Comparison of ENCODE assay signal across 1 cellular context in the genomic region with DNA sequence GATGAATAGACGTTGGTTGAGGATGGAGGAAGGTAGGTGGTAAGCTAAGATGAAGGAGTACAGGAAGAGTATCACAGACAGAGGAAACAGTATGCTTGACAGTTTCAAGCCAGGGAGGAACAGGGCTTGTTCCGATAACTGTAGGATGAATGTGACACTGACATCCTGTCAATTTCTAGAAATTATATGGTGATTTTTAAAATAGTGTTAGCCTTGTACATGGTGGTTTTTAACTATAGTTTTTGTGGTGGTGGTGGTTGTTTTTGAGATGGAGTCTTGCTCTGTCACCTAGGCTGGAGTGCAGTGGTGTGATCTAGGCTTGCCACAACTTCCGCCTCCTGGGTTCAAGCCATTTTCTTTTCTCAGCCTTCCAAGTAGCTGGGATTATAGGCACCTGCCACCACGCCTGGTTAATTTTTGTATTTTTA.
TF ChIP-seq lines count a peak whose summit lies in the region.

No MANE protein-coding gene starts in this region.

TF ChIP-seq in GM12878, 131 proteins besides CTCF, POLR2A, EP300 and RAD21 (continued from another document):
- TF ChIP-seq, protein P1, sequence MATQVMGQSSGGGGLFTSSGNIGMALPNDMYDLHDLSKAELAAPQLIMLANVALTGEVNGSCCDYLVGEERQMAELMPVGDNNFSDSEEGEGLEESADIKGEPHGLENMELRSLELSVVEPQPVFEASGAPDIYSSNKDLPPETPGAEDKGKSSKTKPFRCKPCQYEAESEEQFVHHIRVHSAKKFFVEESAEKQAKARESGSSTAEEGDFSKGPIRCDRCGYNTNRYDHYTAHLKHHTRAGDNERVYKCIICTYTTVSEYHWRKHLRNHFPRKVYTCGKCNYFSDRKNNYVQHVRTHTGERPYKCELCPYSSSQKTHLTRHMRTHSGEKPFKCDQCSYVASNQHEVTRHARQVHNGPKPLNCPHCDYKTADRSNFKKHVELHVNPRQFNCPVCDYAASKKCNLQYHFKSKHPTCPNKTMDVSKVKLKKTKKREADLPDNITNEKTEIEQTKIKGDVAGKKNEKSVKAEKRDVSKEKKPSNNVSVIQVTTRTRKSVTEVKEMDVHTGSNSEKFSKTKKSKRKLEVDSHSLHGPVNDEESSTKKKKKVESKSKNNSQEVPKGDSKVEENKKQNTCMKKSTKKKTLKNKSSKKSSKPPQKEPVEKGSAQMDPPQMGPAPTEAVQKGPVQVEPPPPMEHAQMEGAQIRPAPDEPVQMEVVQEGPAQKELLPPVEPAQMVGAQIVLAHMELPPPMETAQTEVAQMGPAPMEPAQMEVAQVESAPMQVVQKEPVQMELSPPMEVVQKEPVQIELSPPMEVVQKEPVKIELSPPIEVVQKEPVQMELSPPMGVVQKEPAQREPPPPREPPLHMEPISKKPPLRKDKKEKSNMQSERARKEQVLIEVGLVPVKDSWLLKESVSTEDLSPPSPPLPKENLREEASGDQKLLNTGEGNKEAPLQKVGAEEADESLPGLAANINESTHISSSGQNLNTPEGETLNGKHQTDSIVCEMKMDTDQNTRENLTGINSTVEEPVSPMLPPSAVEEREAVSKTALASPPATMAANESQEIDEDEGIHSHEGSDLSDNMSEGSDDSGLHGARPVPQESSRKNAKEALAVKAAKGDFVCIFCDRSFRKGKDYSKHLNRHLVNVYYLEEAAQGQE (IDR thresholded peaks at IDR 0.05; ENCODE audit: low read depth, low read length) = no peak
- TF ChIP-seq HDGF (IDR thresholded peaks at IDR 0.05) = 0 out of 2 replicates have a peak, but pooled peaks have one; percentile 61
- TF ChIP-seq, protein P2, sequence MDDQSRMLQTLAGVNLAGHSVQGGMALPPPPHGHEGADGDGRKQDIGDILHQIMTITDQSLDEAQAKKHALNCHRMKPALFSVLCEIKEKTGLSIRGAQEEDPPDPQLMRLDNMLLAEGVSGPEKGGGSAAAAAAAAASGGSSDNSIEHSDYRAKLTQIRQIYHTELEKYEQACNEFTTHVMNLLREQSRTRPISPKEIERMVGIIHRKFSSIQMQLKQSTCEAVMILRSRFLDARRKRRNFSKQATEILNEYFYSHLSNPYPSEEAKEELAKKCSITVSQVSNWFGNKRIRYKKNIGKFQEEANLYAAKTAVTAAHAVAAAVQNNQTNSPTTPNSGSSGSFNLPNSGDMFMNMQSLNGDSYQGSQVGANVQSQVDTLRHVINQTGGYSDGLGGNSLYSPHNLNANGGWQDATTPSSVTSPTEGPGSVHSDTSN (IDR thresholded peaks at IDR 0.05; ENCODE audit: insufficient replicate concordance, low read depth, low read length) = no peak
- TF ChIP-seq CBFB (IDR thresholded peaks at IDR 0.05; ENCODE audit: low read depth) = peak; percentile 65
- peak; percentile 92 for TF ChIP-seq RUNX3 (IDR thresholded peaks at IDR 0.05; ENCODE audit: low read length)
